In the genomic region with DNA sequence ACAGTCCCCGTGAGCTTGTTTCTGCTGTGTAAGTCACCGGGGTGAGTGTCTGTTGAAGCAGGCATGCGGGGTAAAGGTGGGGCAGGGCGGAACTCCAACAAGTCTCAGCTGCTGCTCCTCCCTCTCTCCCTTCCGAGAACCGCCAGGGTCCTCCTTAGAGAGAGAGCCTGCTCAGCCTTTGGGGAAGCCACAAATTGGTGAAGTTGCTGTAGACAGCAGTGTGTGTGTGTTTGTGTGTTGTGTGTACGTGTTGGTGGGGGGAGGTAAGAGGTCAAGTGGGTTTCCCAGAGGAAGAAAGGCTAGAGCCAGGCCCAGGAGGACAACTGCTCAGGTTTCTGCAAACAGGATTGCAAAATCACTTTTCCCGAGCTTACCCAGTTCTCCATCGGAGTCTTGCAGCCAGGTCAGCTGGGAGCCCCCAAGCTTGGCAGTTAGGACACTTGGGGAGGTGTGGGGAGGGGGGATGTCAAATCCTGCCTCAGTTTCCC, we compare ENCODE assay signal across 1 cellular context.
A peak's percentile ranks its signal among the peaks of the same experiment; 100 is the strongest.
TF ChIP-seq lines count a peak whose summit lies in the region.

No MANE protein-coding gene starts in this region.

TF ChIP-seq in HepG2, 621 proteins besides CTCF, POLR2A, EP300 and RAD21 (continued from another document and continues in another):
- TF ChIP-seq ARID4A (CRISPR knock-in tag; IDR thresholded peaks at IDR 0.05; ENCODE audit: borderline replicate concordance) (0 out of 2 replicates have a peak, but pooled peaks have one; percentile 28), ZNF281 (CRISPR knock-in tag; IDR thresholded peaks at IDR 0.05; ENCODE audit: borderline replicate concordance) (peak; percentile 41; the same call in 1 of the 2 replicates), NR2F6 (IDR thresholded peaks at IDR 0.05) (peak; percentile 54; the same call in 1 of the 2 replicates), NR2F6 (CRISPR knock-in tag; IDR thresholded peaks at IDR 0.05) (peak; percentile 51; the same call in 1 of the 2 replicates), ATF7 (IDR thresholded peaks at IDR 0.05) (no peak), ATF7 (CRISPR knock-in tag; IDR thresholded peaks at IDR 0.05) (no peak), ZSCAN21 (CRISPR knock-in tag; IDR thresholded peaks at IDR 0.05; ENCODE audit: borderline replicate concordance) (0 out of 2 replicates have a peak, but pooled peaks have one; percentile 19), ZFP82 (CRISPR knock-in tag; IDR thresholded peaks at IDR 0.05; ENCODE audit: borderline replicate concordance) (no peak), ASH2L (IDR thresholded peaks at IDR 0.05; ENCODE audit: insufficient read length, low read depth, low read length) (no peak), ZNF501 (CRISPR knock-in tag; IDR thresholded peaks at IDR 0.05) (peak; percentile 51; the same call in 1 of the 2 replicates), HDAC2 (CRISPR knock-in tag; IDR thresholded peaks at IDR 0.05) (0 out of 2 replicates have a peak, but pooled peaks have one; percentile 12), ZFP90 (CRISPR knock-in tag; IDR thresholded peaks at IDR 0.05; ENCODE audit: borderline replicate concordance) (no peak), SETDB1 (CRISPR knock-in tag; IDR thresholded peaks at IDR 0.05; ENCODE audit: borderline replicate concordance) (no peak), TARDBP (CRISPR knock-in tag; IDR thresholded peaks at IDR 0.05) (peak; percentile 46; the same call in 1 of the 2 replicates), PATZ1 (CRISPR knock-in tag; IDR thresholded peaks at IDR 0.05) (peak; percentile 27; the same call in 1 of the 2 replicates), DRAP1 (CRISPR knock-in tag; IDR thresholded peaks at IDR 0.05) (no peak), STAT6 (CRISPR knock-in tag; IDR thresholded peaks at IDR 0.05; ENCODE audit: borderline replicate concordance) (no peak), POGZ (CRISPR knock-in tag; IDR thresholded peaks at IDR 0.05) (no peak)
- TF ChIP-seq, protein P1, sequence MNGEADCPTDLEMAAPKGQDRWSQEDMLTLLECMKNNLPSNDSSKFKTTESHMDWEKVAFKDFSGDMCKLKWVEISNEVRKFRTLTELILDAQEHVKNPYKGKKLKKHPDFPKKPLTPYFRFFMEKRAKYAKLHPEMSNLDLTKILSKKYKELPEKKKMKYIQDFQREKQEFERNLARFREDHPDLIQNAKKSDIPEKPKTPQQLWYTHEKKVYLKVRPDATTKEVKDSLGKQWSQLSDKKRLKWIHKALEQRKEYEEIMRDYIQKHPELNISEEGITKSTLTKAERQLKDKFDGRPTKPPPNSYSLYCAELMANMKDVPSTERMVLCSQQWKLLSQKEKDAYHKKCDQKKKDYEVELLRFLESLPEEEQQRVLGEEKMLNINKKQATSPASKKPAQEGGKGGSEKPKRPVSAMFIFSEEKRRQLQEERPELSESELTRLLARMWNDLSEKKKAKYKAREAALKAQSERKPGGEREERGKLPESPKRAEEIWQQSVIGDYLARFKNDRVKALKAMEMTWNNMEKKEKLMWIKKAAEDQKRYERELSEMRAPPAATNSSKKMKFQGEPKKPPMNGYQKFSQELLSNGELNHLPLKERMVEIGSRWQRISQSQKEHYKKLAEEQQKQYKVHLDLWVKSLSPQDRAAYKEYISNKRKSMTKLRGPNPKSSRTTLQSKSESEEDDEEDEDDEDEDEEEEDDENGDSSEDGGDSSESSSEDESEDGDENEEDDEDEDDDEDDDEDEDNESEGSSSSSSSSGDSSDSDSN (CRISPR knock-in tag; IDR thresholded peaks at IDR 0.05), result 0 out of 2 replicates have a peak, but pooled peaks have one; percentile 40
- TF ChIP-seq, protein P2, sequence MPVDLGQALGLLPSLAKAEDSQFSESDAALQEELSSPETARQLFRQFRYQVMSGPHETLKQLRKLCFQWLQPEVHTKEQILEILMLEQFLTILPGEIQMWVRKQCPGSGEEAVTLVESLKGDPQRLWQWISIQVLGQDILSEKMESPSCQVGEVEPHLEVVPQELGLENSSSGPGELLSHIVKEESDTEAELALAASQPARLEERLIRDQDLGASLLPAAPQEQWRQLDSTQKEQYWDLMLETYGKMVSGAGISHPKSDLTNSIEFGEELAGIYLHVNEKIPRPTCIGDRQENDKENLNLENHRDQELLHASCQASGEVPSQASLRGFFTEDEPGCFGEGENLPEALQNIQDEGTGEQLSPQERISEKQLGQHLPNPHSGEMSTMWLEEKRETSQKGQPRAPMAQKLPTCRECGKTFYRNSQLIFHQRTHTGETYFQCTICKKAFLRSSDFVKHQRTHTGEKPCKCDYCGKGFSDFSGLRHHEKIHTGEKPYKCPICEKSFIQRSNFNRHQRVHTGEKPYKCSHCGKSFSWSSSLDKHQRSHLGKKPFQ (CRISPR knock-in tag; IDR thresholded peaks at IDR 0.05; ENCODE audit: insufficient replicate concordance), result no peak
- TF ChIP-seq, protein P3, sequence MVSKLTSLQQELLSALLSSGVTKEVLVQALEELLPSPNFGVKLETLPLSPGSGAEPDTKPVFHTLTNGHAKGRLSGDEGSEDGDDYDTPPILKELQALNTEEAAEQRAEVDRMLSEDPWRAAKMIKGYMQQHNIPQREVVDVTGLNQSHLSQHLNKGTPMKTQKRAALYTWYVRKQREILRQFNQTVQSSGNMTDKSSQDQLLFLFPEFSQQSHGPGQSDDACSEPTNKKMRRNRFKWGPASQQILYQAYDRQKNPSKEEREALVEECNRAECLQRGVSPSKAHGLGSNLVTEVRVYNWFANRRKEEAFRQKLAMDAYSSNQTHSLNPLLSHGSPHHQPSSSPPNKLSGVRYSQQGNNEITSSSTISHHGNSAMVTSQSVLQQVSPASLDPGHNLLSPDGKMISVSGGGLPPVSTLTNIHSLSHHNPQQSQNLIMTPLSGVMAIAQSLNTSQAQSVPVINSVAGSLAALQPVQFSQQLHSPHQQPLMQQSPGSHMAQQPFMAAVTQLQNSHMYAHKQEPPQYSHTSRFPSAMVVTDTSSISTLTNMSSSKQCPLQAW (CRISPR knock-in tag; IDR thresholded peaks at IDR 0.05), result peak; percentile 19; the same call in 1 of the 2 replicates
- TF ChIP-seq, protein P4, sequence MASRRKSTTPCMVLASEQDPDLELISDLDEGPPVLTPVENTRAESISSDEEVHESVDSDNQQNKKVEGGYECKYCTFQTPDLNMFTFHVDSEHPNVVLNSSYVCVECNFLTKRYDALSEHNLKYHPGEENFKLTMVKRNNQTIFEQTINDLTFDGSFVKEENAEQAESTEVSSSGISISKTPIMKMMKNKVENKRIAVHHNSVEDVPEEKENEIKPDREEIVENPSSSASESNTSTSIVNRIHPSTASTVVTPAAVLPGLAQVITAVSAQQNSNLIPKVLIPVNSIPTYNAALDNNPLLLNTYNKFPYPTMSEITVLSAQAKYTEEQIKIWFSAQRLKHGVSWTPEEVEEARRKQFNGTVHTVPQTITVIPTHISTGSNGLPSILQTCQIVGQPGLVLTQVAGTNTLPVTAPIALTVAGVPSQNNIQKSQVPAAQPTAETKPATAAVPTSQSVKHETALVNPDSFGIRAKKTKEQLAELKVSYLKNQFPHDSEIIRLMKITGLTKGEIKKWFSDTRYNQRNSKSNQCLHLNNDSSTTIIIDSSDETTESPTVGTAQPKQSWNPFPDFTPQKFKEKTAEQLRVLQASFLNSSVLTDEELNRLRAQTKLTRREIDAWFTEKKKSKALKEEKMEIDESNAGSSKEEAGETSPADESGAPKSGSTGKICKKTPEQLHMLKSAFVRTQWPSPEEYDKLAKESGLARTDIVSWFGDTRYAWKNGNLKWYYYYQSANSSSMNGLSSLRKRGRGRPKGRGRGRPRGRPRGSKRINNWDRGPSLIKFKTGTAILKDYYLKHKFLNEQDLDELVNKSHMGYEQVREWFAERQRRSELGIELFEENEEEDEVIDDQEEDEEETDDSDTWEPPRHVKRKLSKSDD (CRISPR knock-in tag; IDR thresholded peaks at IDR 0.05; ENCODE audit: low read depth), result no peak
